ENCODE assay signal across 13 cellular contexts in genomic region chr3:131796558-131796957, GRCh38.
DNase-seq lines count a peak whose midpoint lies in the region; ATAC-seq and TF ChIP-seq lines count a peak whose summit lies in the region.
"Had no signal": no experiment of that assay in that cellular context is flagged by ENCODE, and none has a peak within 500 bp of the region (broad histone marks: within the 10 kb centered on the region; RNA-seq: fewer than 3 reads in every experiment).

No MANE protein-coding gene starts in this region.

- H3K4me3 Mint-ChIP-seq in HFFc6, result no peak overlapping the region
- H3K4me3 Mint-ChIP-seq: activated naive CD4-positive, alpha-beta T cell treated with anti-CD3 and anti-CD28 coated beads, Interleukin-2, amount 50 U/mL, for 24 hours; T-helper 2 cell treated with Interferon-gamma antibody and Interleukin-4, amounts not matched to agents 5 μg/mL and 100 μg/mL, for 36 hours had no signal

- H3K9ac ChIP-seq in DND-41 (ENCODE audit: low read depth, low read length), result no peak overlapping the region

- H3K4me1 ChIP-seq in DND-41 (ENCODE audit: insufficient read depth, low read length), result peaks cover 21% of the 10 kb centered on the region
- H3K4me1 ChIP-seq in effector memory CD4-positive, alpha-beta T cell (ENCODE audit: control insufficient read depth, insufficient read depth, low read length, poor library complexity, severe bottlenecking), result no peaks in the 10 kb centered on the region
- H3K4me1 ChIP-seq: thyroid gland had no signal

- H3K4me1 Mint-ChIP-seq in HFFc6 (ENCODE audit: low read depth), result peaks cover 13% of the 10 kb centered on the region

- no peaks in the 10 kb centered on the region for H3K27me3 ChIP-seq in DND-41 (ENCODE audit: insufficient read depth, low read length, poor library complexity)
- H3K27me3 ChIP-seq in effector memory CD4-positive, alpha-beta T cell (replicated peaks; ENCODE audit: control insufficient read depth, insufficient read depth, low read length, poor library complexity, severe bottlenecking), result no peaks in the 10 kb centered on the region
- H3K27me3 ChIP-seq: thyroid gland had no signal

- DNase-seq in DND-41, result peak; percentile 72
- peak; percentile 11 for DNase-seq in germinal center (ENCODE audit: low spot score)
- DNase-seq in HFFc6, result no peak
- DNase-seq in SKM-1 (lab: John Stamatoyannopoulos, UW; ENCODE audit: unreplicated experiment), result no peak
- no peak for DNase-seq in HCEC 1CT
- DNase-seq in effector memory CD4-positive, alpha-beta T cell, result no peak
- DNase-seq: H7, NCI-H2171 treated with DMSO at 0.1 percent for 48 hours, thyroid gland had no signal

- no peak overlapping the region for H3K27ac ChIP-seq in DND-41 (ENCODE audit: low read length)
- H3K27ac ChIP-seq in effector memory CD4-positive, alpha-beta T cell (ENCODE audit: insufficient read depth, low read length, poor library complexity, severe bottlenecking), result no peak overlapping the region
- H3K27ac ChIP-seq: thyroid gland had no signal

- no peaks in the 10 kb centered on the region for H4K20me1 ChIP-seq in DND-41 (ENCODE audit: insufficient read depth, low read length)

- H3K27me3 Mint-ChIP-seq in HFFc6 (ENCODE audit: insufficient read depth), result no peaks in the 10 kb centered on the region; the same call in 1 of the 2 replicates

- H3K4me2 ChIP-seq in DND-41 (ENCODE audit: insufficient read depth, low read length), result no peak overlapping the region

- H3K79me2 ChIP-seq in DND-41 (ENCODE audit: insufficient read depth, low read length), result no peaks in the 10 kb centered on the region

- H2AFZ ChIP-seq in DND-41 (ENCODE audit: low read depth, low read length), result no peak overlapping the region

- H3K36me3 ChIP-seq in DND-41 (ENCODE audit: insufficient read depth, low read length), result no peaks in the 10 kb centered on the region
- H3K36me3 ChIP-seq in effector memory CD4-positive, alpha-beta T cell (ENCODE audit: control insufficient read depth, insufficient read depth, low read length), result no peaks in the 10 kb centered on the region
- H3K36me3 ChIP-seq: thyroid gland had no signal

- TF ChIP-seq CTCF in DND-41 (IDR thresholded peaks at IDR 0.05; ENCODE audit: borderline replicate concordance, extremely low read depth, low read length, poor library complexity, severe bottlenecking) (no peak), HFFc6 (IDR thresholded peaks at IDR 0.05) (no peak)

- ATAC-seq in DND-41 (ENCODE audit: insufficient read depth, low read depth), result peak; percentile 94
- ATAC-seq in GM19463 (IDR thresholded peaks at IDR 0.05; ENCODE audit: unreplicated experiment), result peak; percentile 74
- ATAC-seq in HG03354 (IDR thresholded peaks at IDR 0.05; ENCODE audit: poor library complexity, severe bottlenecking, unreplicated experiment), result peak; percentile 66

- H3K4me3 ChIP-seq in DND-41 (ENCODE audit: low read depth in 1 of 2, low read length in 2 of 2), result no peak overlapping the region
- H3K4me3 ChIP-seq in effector memory CD4-positive, alpha-beta T cell (ENCODE audit: insufficient read depth, low read depth, low read length, poor library complexity, severe bottlenecking), result no peak overlapping the region
- H3K4me3 ChIP-seq: thyroid gland had no signal

- H3K36me3 Mint-ChIP-seq in HFFc6 (ENCODE audit: low read depth), result no peaks in the 10 kb centered on the region
- H3K36me3 Mint-ChIP-seq: activated naive CD4-positive, alpha-beta T cell treated with anti-CD3 and anti-CD28 coated beads, Interleukin-2, amount 50 U/mL, for 24 hours had no signal

- H3K9me3 ChIP-seq in DND-41 (ENCODE audit: insufficient read depth, low read length, severe bottlenecking), result no peaks in the 10 kb centered on the region
- no peaks in the 10 kb centered on the region for H3K9me3 ChIP-seq in effector memory CD4-positive, alpha-beta T cell (ENCODE audit: control insufficient read depth, low read length)
- H3K9me3 ChIP-seq: thyroid gland had no signal

- no peak overlapping the region for H3K27ac Mint-ChIP-seq in HFFc6
- H3K27ac Mint-ChIP-seq: activated naive CD4-positive, alpha-beta T cell treated with anti-CD3 and anti-CD28 coated beads, Interleukin-2, amount 50 U/mL, for 24 hours; T-helper 2 cell treated with Interferon-gamma antibody and Interleukin-4, amounts not matched to agents 5 μg/mL and 100 μg/mL, for 36 hours had no signal

- H3K9me3 Mint-ChIP-seq in HFFc6, result no peaks in the 10 kb centered on the region
- H3K9me3 Mint-ChIP-seq: activated naive CD4-positive, alpha-beta T cell treated with anti-CD3 and anti-CD28 coated beads, Interleukin-2, amount 50 U/mL, for 24 hours; T-helper 2 cell treated with Interferon-gamma antibody and Interleukin-4, amounts not matched to agents 5 μg/mL and 100 μg/mL, for 36 hours had no signal

Comparison
In these comparisons a context has a peak if more than half of its experiments do, and no peak if none do; other contexts are left out.
1. DNase-seq: peak in DND-41 (single experiment) and germinal center (single experiment); none in HFFc6 (single experiment), SKM-1 (single experiment), HCEC 1CT (single experiment) and effector memory CD4-positive, alpha-beta T cell (0 of 3).
2. Peak in every context shown above with its lines, with median percentiles within 50 percentile points of each other: ATAC-seq.